ENCODE assay signal across 12 cellular contexts in genomic region chr17:1989135-1989534, GRCh38. TPM values are rescaled to one million over a fixed set of nuclear protein-coding genes. Genes with fewer than 3 reads are reported as not detected.
DNase-seq lines count a peak whose midpoint lies in the region; ATAC-seq and TF ChIP-seq lines count a peak whose summit lies in the region.
"Had no signal": no experiment of that assay in that cellular context is flagged by ENCODE, and none has a peak within 500 bp of the region (broad histone marks: within the 10 kb centered on the region; RNA-seq: fewer than 3 reads in every experiment).

No MANE protein-coding gene starts in this region.

- in situ Hi-C loops in Caki2 (cut with HindIII; ENCODE audit: low pct_unique_long_range_greater_than_20kb, low sequenced_read_pairs): no loop called here

- H3K27me3 Mint-ChIP-seq in osteocyte (ENCODE audit: unreplicated experiment): no peaks in the 10 kb centered on the region

- H3K4me3 Mint-ChIP-seq in osteocyte (ENCODE audit: unreplicated experiment): no peak overlapping the region

- H3K36me3 Mint-ChIP-seq in osteocyte (ENCODE audit: unreplicated experiment): no peaks in the 10 kb centered on the region

- no peak for TF ChIP-seq CTCF in osteocyte (IDR thresholded peaks at IDR 0.05)

- H3K4me1 Mint-ChIP-seq in osteocyte (ENCODE audit: unreplicated experiment): peaks cover 15% of the 10 kb centered on the region

- DNase-seq in Caki2 (ENCODE audit: low read depth): peak; percentile 29
- peak; percentile 94 for DNase-seq in RPMI7951 (ENCODE audit: low read depth)
- DNase-seq in osteocyte (ENCODE audit: extremely low spot score, unreplicated experiment): no peak
- no peak for DNase-seq in activated CD4-positive, alpha-beta T cell treated with anti-CD3 and anti-CD28 coated beads for 1 hour
- no peak for DNase-seq in activated CD4-positive, alpha-beta T cell treated with anti-CD3 and anti-CD28 coated beads for 4 hours
- DNase-seq in MV-4-11 (lab: John Stamatoyannopoulos, UW): no peak
- no peak for DNase-seq in COLO829 (ENCODE audit: low spot score)
- DNase-seq: activated CD4-positive, CD25-positive, alpha-beta regulatory T cell treated with anti-CD3 and anti-CD28 coated beads, Interleukin-2, amount 50 U/mL, for 72 hours; Caco-2; dermis blood vessel endothelial cell had no signal

- H3K27ac Mint-ChIP-seq in osteocyte (ENCODE audit: unreplicated experiment): peak overlapping the region; percentile 29

- no peaks in the 10 kb centered on the region for H3K9me3 Mint-ChIP-seq in osteocyte (ENCODE audit: unreplicated experiment)

- ATAC-seq in esophagus mucosa: peak; percentile 93
- ATAC-seq: HepG2 had no signal

RNA-seq across cellular contexts. Expression of gene RTN4RL1, which starts 36.0 kb away (rescaled TPM):
- 8.1 and 12.2 TPM in 2 replicates for total RNA-seq in Caki2 (2014; rRNA removed; shearing (Covaris generic); ENCODE audit: low replicate concordance)
- total RNA-seq in RPMI7951 (2014; rRNA removed; shearing (Covaris generic)): 7.6 and 8.8 TPM in 2 replicates
- total RNA-seq in esophagus mucosa (1.2 TPM), osteocyte (3.7 and 3.8 TPM in 2 replicates)
- total RNA-seq: HepG2 had no signal

RNA-seq across cellular contexts. Expression of gene DPH1, which starts 40.8 kb away (rescaled TPM):
- total RNA-seq in Caki2 (2014; rRNA removed; shearing (Covaris generic); ENCODE audit: low replicate concordance): 11.1 and 20.5 TPM in 2 replicates
- 12.1 and 16.3 TPM in 2 replicates for total RNA-seq in RPMI7951 (2014; rRNA removed; shearing (Covaris generic))
- total RNA-seq in esophagus mucosa: 29.1 TPM
- total RNA-seq in osteocyte: 57.3 and 59.0 TPM in 2 replicates

RNA-seq across cellular contexts. Expression of gene OVCA2, which starts 52.7 kb away (rescaled TPM):
- 39.9 and 53.1 TPM in 2 replicates for total RNA-seq in Caki2 (2014; rRNA removed; shearing (Covaris generic); ENCODE audit: low replicate concordance)
- total RNA-seq in RPMI7951 (2014; rRNA removed; shearing (Covaris generic)): 67.5 and 69.9 TPM in 2 replicates
- 32.3 TPM for total RNA-seq in esophagus mucosa
- 33.2 and 35.9 TPM in 2 replicates for total RNA-seq in osteocyte

Comparison
In these comparisons a context has a peak if more than half of its experiments do, and no peak if none do; other contexts are left out.
1. DNase-seq: peak in Caki2 (single experiment) and RPMI7951 (single experiment); none in osteocyte (single experiment), activated CD4-positive, alpha-beta T cell treated with anti-CD3 and anti-CD28 coated beads for 1 hour (single experiment), activated CD4-positive, alpha-beta T cell treated with anti-CD3 and anti-CD28 coated beads for 4 hours (0 of 2), MV-4-11 (single experiment) and COLO829 (single experiment).